Comparison of ENCODE assay signal across 8 cellular contexts in the genomic region with DNA sequence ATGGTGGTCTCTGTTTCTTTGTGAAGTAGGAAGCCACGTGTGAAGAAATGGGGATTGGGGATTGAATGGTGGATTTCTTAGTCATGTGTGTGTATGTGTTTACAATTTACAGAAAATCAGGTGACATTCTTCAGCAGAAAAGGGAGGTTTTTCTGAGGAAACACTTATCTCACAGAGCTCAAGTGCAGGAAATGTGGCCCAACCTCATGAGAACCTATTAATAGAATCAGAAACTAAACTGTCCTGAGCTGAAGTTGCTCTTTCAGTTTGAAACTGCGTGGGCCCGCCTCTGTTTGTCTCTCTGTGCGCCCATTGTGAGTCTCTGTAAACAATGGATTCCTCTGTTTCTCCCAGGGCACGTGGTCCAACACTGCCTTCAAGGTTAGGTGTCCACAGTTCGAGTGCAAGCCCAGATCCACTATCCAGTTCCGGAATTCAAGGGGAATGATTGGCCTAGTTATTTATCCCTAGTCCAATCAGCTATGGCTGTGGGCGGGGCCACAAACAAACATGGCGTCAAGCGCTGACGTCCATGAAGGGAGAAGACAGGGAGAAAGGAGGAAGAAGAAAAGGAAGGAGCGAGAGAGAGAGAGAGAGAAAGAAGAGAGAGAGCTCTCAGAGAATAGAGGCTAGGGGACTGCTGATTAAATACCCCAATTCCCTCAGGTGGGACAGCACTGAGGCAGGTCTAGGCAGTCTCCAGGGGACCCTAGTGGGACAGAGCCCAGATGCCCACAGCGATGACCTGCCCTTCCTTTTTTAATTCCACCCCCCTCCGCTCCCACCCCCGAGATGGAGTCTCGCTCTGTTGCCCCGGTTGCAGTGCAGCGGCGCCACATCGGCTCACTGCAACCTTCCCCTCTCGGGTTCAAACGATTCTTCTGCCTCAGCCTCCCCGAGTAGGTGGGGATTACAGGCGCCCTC. TPM values are rescaled to one million over a fixed set of nuclear protein-coding genes. Genes with fewer than 3 reads are reported as not detected.
A peak's percentile ranks its signal among the peaks of the same experiment; 100 is the strongest.
DNase-seq lines count a peak whose midpoint lies in the region; ATAC-seq and TF ChIP-seq lines count a peak whose summit lies in the region.

No MANE protein-coding gene starts in this region.

- DNase-seq in GM19240 (ENCODE audit: insufficient read length, low spot score) (peak; percentile 61), T-helper 22 cell (ENCODE audit: low read depth) (peak; percentile 51), anterior cingulate cortex (lab: John Stamatoyannopoulos, UW) (peak in 55 of 58 donors; percentile 4 to 94 (median 73)), memory B cell (ENCODE audit: low spot score in 2 of 2) (peak; percentile 59), NCI-H1105 (lab: John Stamatoyannopoulos, UW) (no peak), vagina (ENCODE audit: extremely low spot score in 2 of 2) (no peak)
- peak; percentile 59 to 60 for DNase-seq in stimulated activated CD8-positive, alpha-beta memory T cell treated with anti-CD3 and anti-CD28 coated beads, Interleukin-7, amount 100 ng/mL, for 4 hours (ENCODE audit: low read depth in 2 of 2)

- no peaks in the 10 kb centered on the region for H3K36me3 ChIP-seq in vagina

- no peak for TF ChIP-seq POLR2A in vagina (IDR thresholded peaks at IDR 0.05)

- peaks cover 1% of the 10 kb centered on the region for H3K9me3 Mint-ChIP-seq in memory B cell

- H3K4me3 Mint-ChIP-seq in memory B cell = peak overlapping the region; percentile 84

- intact Hi-C loops in vagina (cut with DNase I) = no loop called here

- no peak overlapping the region for H3K27ac ChIP-seq in vagina

- no peaks in the 10 kb centered on the region for H3K27me3 ChIP-seq in vagina

- no peaks in the 10 kb centered on the region for H3K4me1 ChIP-seq in vagina

- no peak for TF ChIP-seq CTCF in vagina (IDR thresholded peaks at IDR 0.05)

- peak; percentile 91 for ATAC-seq in HG03175 (IDR thresholded peaks at IDR 0.05; ENCODE audit: unreplicated experiment)
- peak; percentile 85 for ATAC-seq in memory B cell (ENCODE audit: low read depth)

- H3K36me3 Mint-ChIP-seq in memory B cell = no peaks in the 10 kb centered on the region

- no peaks in the 10 kb centered on the region for H3K9me3 ChIP-seq in vagina

- H3K4me3 ChIP-seq in vagina = no peak overlapping the region

- peak overlapping the region; percentile 91 for H3K27ac Mint-ChIP-seq in memory B cell

- H3K27me3 Mint-ChIP-seq in memory B cell = no peaks in the 10 kb centered on the region

- peaks cover 12% of the 10 kb centered on the region for H3K4me1 Mint-ChIP-seq in memory B cell

RNA-seq across cellular contexts. Expression of a gene that starts 31.4 kb away (rescaled TPM):
- total RNA-seq in vagina = 7.6 TPM

RNA-seq across cellular contexts. Expression of a gene that starts 44.4 kb away (rescaled TPM):
- total RNA-seq in vagina = 18.2 TPM

Comparison
In these comparisons a context has a peak if more than half of its experiments do, and no peak if none do; other contexts are left out.
1. DNase-seq: peak in GM19240 (single experiment), T-helper 22 cell (single experiment), anterior cingulate cortex (55 of 58), memory B cell (2 of 2) and stimulated activated CD8-positive, alpha-beta memory T cell treated with anti-CD3 and anti-CD28 coated beads, Interleukin-7, amount 100 ng/mL, for 4 hours (2 of 2); none in NCI-H1105 (single experiment) and vagina (0 of 2).